ENCODE assay signal across 16 cellular contexts in genomic region chr7:27872281-27873005, GRCh38.
"Had no signal": no experiment of that assay in that cellular context is flagged by ENCODE, and none has a peak within 500 bp of the region (broad histone marks: within the 10 kb centered on the region; RNA-seq: fewer than 3 reads in every experiment).

No MANE protein-coding gene starts in this region.

- H3K27me3 ChIP-seq: right lobe of liver, upper lobe of right lung had no signal

- DNase-seq: activated CD4-positive, alpha-beta T cell treated with anti-CD3 and anti-CD28 coated beads for 36 hours; activated naive CD4-positive, alpha-beta T cell treated with anti-CD3 and anti-CD28 coated beads, Interleukin-2, amount 10 ng/mL, durations not matched to agents 7 days and 5 days; effector memory CD8-positive, alpha-beta T cell; erythroblast; glutamatergic neuron; left cardiac atrium; naive thymus-derived CD8-positive, alpha-beta T cell; occipital lobe; right lobe of liver; stimulated activated CD4-positive, alpha-beta T cell treated with anti-CD3 and anti-CD28 coated beads, Interleukin-12 subunit alpha, Interleukin-12 subunit beta, amount 100 ng/mL, for 4 hours; stimulated activated naive CD8-positive, alpha-beta T cell treated with anti-CD3 and anti-CD28 coated beads, Interleukin-15, Interleukin-2, amounts not matched to agents 100 U/mL and 50 U/mL, for 24 hours; T-helper 1 cell; upper lobe of right lung; WERI-Rb-1 had no signal

- H3K27ac ChIP-seq: prostate gland, right lobe of liver, upper lobe of right lung, WERI-Rb-1 had no signal

- ATAC-seq: activated CD4-positive, alpha-beta T cell treated with anti-CD3 and anti-CD28 coated beads for 36 hours; effector memory CD8-positive, alpha-beta T cell; left cardiac atrium; naive thymus-derived CD8-positive, alpha-beta T cell; right lobe of liver; stimulated activated naive CD8-positive, alpha-beta T cell treated with anti-CD3 and anti-CD28 coated beads, Interleukin-15, Interleukin-2, amounts not matched to agents 100 U/mL and 50 U/mL, for 24 hours; upper lobe of right lung had no signal

- H3K4me1 ChIP-seq: prostate gland had no signal

- H3K36me3 ChIP-seq: prostate gland, right lobe of liver, upper lobe of right lung, WERI-Rb-1 had no signal

- H3K9me3 ChIP-seq: prostate gland, right lobe of liver, upper lobe of right lung had no signal

- H3K4me3 ChIP-seq: lung, prostate gland, right lobe of liver, upper lobe of right lung had no signal
